Comparison of ENCODE assay signal across 18 cellular contexts in genomic region chr19:15671891-15672579, GRCh38. TPM values are rescaled to one million over a fixed set of nuclear protein-coding genes. Genes with fewer than 3 reads are reported as not detected.
DNase-seq lines count a peak whose midpoint lies in the region; ATAC-seq and TF ChIP-seq lines count a peak whose summit lies in the region.
"Had no signal": no experiment of that assay in that cellular context is flagged by ENCODE, and none has a peak within 500 bp of the region (broad histone marks: within the 10 kb centered on the region; RNA-seq: fewer than 3 reads in every experiment).

No MANE protein-coding gene starts in this region.

- no peaks in the 10 kb centered on the region for H3K36me3 ChIP-seq in right atrium auricular region
- H3K36me3 ChIP-seq in duodenal mucosa (ENCODE audit: control insufficient read depth in 1 of 2, insufficient read depth in 2 of 2, low read length in 2 of 2), result peaks cover 0 to 3% of the 10 kb centered on the region in 2 donors
- H3K36me3 ChIP-seq in neutrophil, result peaks cover 64% of the 10 kb centered on the region
- no peaks in the 10 kb centered on the region for H3K36me3 ChIP-seq in vagina

- TF ChIP-seq CTCF in right atrium auricular region (IDR thresholded peaks at IDR 0.05), result no peak
- no peak for TF ChIP-seq CTCF in neutrophil (IDR thresholded peaks at IDR 0.05)
- no peak for TF ChIP-seq CTCF in vagina (IDR thresholded peaks at IDR 0.05)

- no peaks in the 10 kb centered on the region for H3K9me3 ChIP-seq in right atrium auricular region
- no peaks in the 10 kb centered on the region for H3K9me3 ChIP-seq in duodenal mucosa (ENCODE audit: control insufficient read depth in 1 of 2, low read length in 2 of 2)
- H3K9me3 ChIP-seq in neutrophil, result no peaks in the 10 kb centered on the region
- H3K9me3 ChIP-seq in vagina, result no peaks in the 10 kb centered on the region

- peaks cover 0 to 14% of the 10 kb centered on the region in 2 donors for H3K4me1 ChIP-seq in right atrium auricular region
- peaks cover 8 to 32% of the 10 kb centered on the region in 2 donors for H3K4me1 ChIP-seq in duodenal mucosa (ENCODE audit: control insufficient read depth in 1 of 2, insufficient read depth in 2 of 2, low read length in 2 of 2)
- H3K4me1 ChIP-seq in neutrophil (ENCODE audit: control insufficient read depth in 1 of 2, insufficient read depth in 1 of 2, low read depth in 1 of 2, low read length in 1 of 2), result peaks cover 13 to 23% of the 10 kb centered on the region in 2 experiments
- H3K4me1 ChIP-seq in vagina, result peaks cover 38% of the 10 kb centered on the region

- no peak for DNase-seq in right atrium auricular region (ENCODE audit: low spot score)
- DNase-seq in Right ventricle myocardium inferior (ENCODE audit: missing footprints), result no peak
- DNase-seq in vagina (ENCODE audit: extremely low spot score in 2 of 2), result no peak
- DNase-seq in AG20443 (ENCODE audit: low spot score), result no peak
- DNase-seq in left colon, result no peak
- DNase-seq: activated CD4-positive, CD25-positive, alpha-beta regulatory T cell treated with anti-CD3 and anti-CD28 coated beads, Interleukin-2, amount 50 U/mL, for 72 hours; activated gamma-delta T cell treated with Interleukin-2 at 50 U/mL for 16 hours; H7; immature natural killer cell; NCI-H146; occipital lobe; SHP77 treated with DMSO at 0.1 percent for 48 hours; stimulated activated naive B cell treated with anti-CD40 and anti-IgM and Interleukin-4, amounts not matched to agents 10 μg/mL and 1 μg/mL and 100 μg/mL, for 72 hours had no signal

- no peak for ATAC-seq in Right ventricle myocardium inferior
- ATAC-seq in HG02798 (IDR thresholded peaks at IDR 0.05; ENCODE audit: poor library complexity, unreplicated experiment), result no peak
- ATAC-seq in left colon, result no peak

- no peak overlapping the region for H3K4me3 ChIP-seq in right atrium auricular region
- no peak overlapping the region for H3K4me3 ChIP-seq in duodenal mucosa (ENCODE audit: low read depth in 1 of 2, low read length in 2 of 2)
- no peak overlapping the region for H3K4me3 ChIP-seq in neutrophil (ENCODE audit: low read depth in 1 of 2, low read length in 1 of 2)
- H3K4me3 ChIP-seq in vagina, result no peak overlapping the region

- no peak for TF ChIP-seq POLR2A in vagina (IDR thresholded peaks at IDR 0.05)

- no peak overlapping the region for H3K9ac ChIP-seq in duodenal mucosa (ENCODE audit: low read depth in 1 of 2, low read length in 2 of 2)

- peak overlapping the region; percentile 63 to 68 for H3K27ac ChIP-seq in right atrium auricular region
- H3K27ac ChIP-seq in duodenal mucosa (ENCODE audit: low read depth, low read length), result peak overlapping the region; percentile 6
- peak overlapping the region; percentile 29 for H3K27ac ChIP-seq in neutrophil
- H3K27ac ChIP-seq in vagina, result peak overlapping the region; percentile 70

- no peaks in the 10 kb centered on the region for H3K27me3 ChIP-seq in right atrium auricular region
- H3K27me3 ChIP-seq in duodenal mucosa (ENCODE audit: control insufficient read depth in 1 of 2, insufficient read depth in 2 of 2, low read length in 2 of 2), result no peaks in the 10 kb centered on the region
- H3K27me3 ChIP-seq in neutrophil, result no peaks in the 10 kb centered on the region
- no peaks in the 10 kb centered on the region for H3K27me3 ChIP-seq in vagina

- intact Hi-C loops in Right ventricle myocardium inferior (cut with DNase I), result loop anchor here (5.0 kb wide), 1 partner anchor 110 kb away; no protein-coding TSS in a partner anchor
- intact Hi-C loops in vagina (cut with DNase I), result no loop called here
- intact Hi-C loops in left colon (cut with DNase I, micrococcal nuclease), result no loop called here

RNA-seq across cellular contexts. Expression of gene CYP4F12, which starts 0.9 kb away (rescaled TPM):
- 1 to 10 TPM; 3.1 to 4.3 TPM for total RNA-seq in right atrium auricular region
- total RNA-seq in Right ventricle myocardium inferior, result 5.8 TPM
- 76.1 TPM for total RNA-seq in vagina
- total RNA-seq in left colon, result 100 to 1,000 TPM in 1 of 2 donors, 10 to 100 TPM in 1; 93.3 to 113 TPM
- total RNA-seq: glomerular endothelial cell, H7, occipital lobe had no signal

RNA-seq across cellular contexts. Expression of gene CYP4F3, which starts 31.3 kb away (rescaled TPM):
- under 1 TPM in 1 of 2 donors, not detected in 1; 0.15 TPM for total RNA-seq in right atrium auricular region
- total RNA-seq in Right ventricle myocardium inferior, result not detected
- total RNA-seq in vagina, result 29.7 TPM
- 1 to 10 TPM; 7.1 to 8.0 TPM for total RNA-seq in left colon
- total RNA-seq: glomerular endothelial cell, H7 had no signal

RNA-seq across cellular contexts. Expression of gene OR10H2, which starts 55.8 kb away (rescaled TPM):
- total RNA-seq in right atrium auricular region, result not detected
- not detected for total RNA-seq in Right ventricle myocardium inferior
- total RNA-seq in vagina, result not detected
- total RNA-seq in left colon, result not detected
- total RNA-seq: glomerular endothelial cell, H7, mesenteric fat pad, occipital lobe had no signal

RNA-seq across cellular contexts. Expression of gene CYP4F8, which starts 57.0 kb away (rescaled TPM):
- total RNA-seq in right atrium auricular region (not detected), Right ventricle myocardium inferior (not detected), vagina (0.98 TPM), left colon (under 1 TPM in 1 of 2 donors, not detected in 1; 0.09 TPM)
- total RNA-seq: glomerular endothelial cell, H7, mesenteric fat pad, occipital lobe had no signal

Comparison
In these comparisons a context has a peak if more than half of its experiments do, and no peak if none do; other contexts are left out.
1. H3K27ac ChIP-seq: peak in every context shown above with its lines; median percentile 70 in vagina; 66 in right atrium auricular region; 29 in neutrophil; 6 in duodenal mucosa.
2. RNA of gene CYP4F12, which starts 0.9 kb away (total RNA-seq): 93.3 to 113 TPM in left colon and 76.1 TPM in vagina (single experiment); 5.8 TPM in Right ventricle myocardium inferior (single experiment) and 3.1 to 4.3 TPM in right atrium auricular region; every median in the first group is over 10 times any median in the second.